In genomic region chr2:64525323-64525625, GRCh38 we compare ENCODE assay signal across 8 cellular contexts. TPM values are rescaled to one million over a fixed set of nuclear protein-coding genes. Genes with fewer than 3 reads are reported as not detected.
DNase-seq lines count a peak whose midpoint lies in the region; ATAC-seq and TF ChIP-seq lines count a peak whose summit lies in the region.

No MANE protein-coding gene starts in this region.

- no peaks in the 10 kb centered on the region for H3K9me3 Mint-ChIP-seq in activated CD8-positive, alpha-beta memory T cell treated with anti-CD3 and anti-CD28 coated beads, Interleukin-2, amount 10 ng/mL, durations not matched to agents 7 days and 5 days (ENCODE audit: low read depth)
- no peaks in the 10 kb centered on the region for H3K9me3 Mint-ChIP-seq in activated naive CD4-positive, alpha-beta T cell treated with anti-CD3 and anti-CD28 coated beads, Interleukin-2, amount 50 U/mL, for 72 hours
- no peaks in the 10 kb centered on the region for H3K9me3 Mint-ChIP-seq in immature natural killer cell

- H2AFZ ChIP-seq in MM.1S (ENCODE audit: low read length): peak overlapping the region; percentile 57; the same call in 1 of the 2 replicates

- H3K27ac ChIP-seq in MM.1S (ENCODE audit: low read length): peak overlapping the region; percentile 86

- CTCF ChIA-PET in activated CD8-positive, alpha-beta memory T cell treated with anti-CD3 and anti-CD28 coated beads, Interleukin-2, amount 10 ng/mL, durations not matched to agents 7 days and 5 days (lab: Charles Lee): interaction anchor here (0.5 to 3.9 kb wide), 11 partner anchors 15 to 199 kb away, joined by 3 to 85 read pairs (median 4); partner anchors contain the start of gene SERTAD2

- H3K9me2 ChIP-seq in MM.1S (replicated peaks; ENCODE audit: insufficient read depth, low read length): no peaks in the 10 kb centered on the region

- H3K9ac ChIP-seq in MM.1S (ENCODE audit: low read length): peak overlapping the region; percentile 90

- no peak for TF ChIP-seq CTCF in MM.1S (IDR thresholded peaks at IDR 0.05; ENCODE audit: low read length)

- peaks cover 6% of the 10 kb centered on the region; the same call in 1 of the 2 replicates for H3K4me1 ChIP-seq in MM.1S (ENCODE audit: low read length)

- peaks cover 3% of the 10 kb centered on the region for H3K27me3 Mint-ChIP-seq in activated CD8-positive, alpha-beta memory T cell treated with anti-CD3 and anti-CD28 coated beads, Interleukin-2, amount 10 ng/mL, durations not matched to agents 7 days and 5 days
- peaks cover 6 to 20% (median 12%) of the 10 kb centered on the region in 3 donors for H3K27me3 Mint-ChIP-seq in immature natural killer cell (ENCODE audit: low read depth in 3 of 3)

- no peaks in the 10 kb centered on the region for H3K9me3 ChIP-seq in MM.1S (replicated peaks; ENCODE audit: insufficient read depth, low read length)

- H4K20me1 ChIP-seq in MM.1S (ENCODE audit: insufficient read depth, low read length): peaks cover 11% of the 10 kb centered on the region; the same call in 1 of the 2 replicates

- peak overlapping the region; percentile 76 for H3K4me2 ChIP-seq in MM.1S (ENCODE audit: low read depth, low read length)

- peak; percentile 56 for DNase-seq in activated CD8-positive, alpha-beta memory T cell treated with anti-CD3 and anti-CD28 coated beads, Interleukin-2, amount 10 ng/mL, durations not matched to agents 7 days and 5 days
- no peak for DNase-seq in activated CD8-positive, alpha-beta memory T cell treated with anti-CD3 and anti-CD28 coated beads for 24 hours
- DNase-seq in MM.1S (peak; percentile 24), immature natural killer cell (peak; percentile 29 to 42 (median 29)), KG1 (lab: John Stamatoyannopoulos, UW) (no peak), HK-2 (ENCODE audit: unreplicated experiment) (no peak)
- peak in 1 of 2 donors; percentile 22 for DNase-seq in activated naive CD4-positive, alpha-beta T cell treated with anti-CD3 and anti-CD28 coated beads, Interleukin-2, amount 50 U/mL, for 72 hours (ENCODE audit: low spot score in 2 of 2)
- peak; percentile 11 to 46 for DNase-seq in stimulated activated CD4-positive, alpha-beta T cell treated with anti-CD3 and anti-CD28 coated beads, Interleukin-2, amount 100 ng/mL, for 48 hours

- peaks cover 61% of the 10 kb centered on the region for H3K79me2 ChIP-seq in MM.1S (ENCODE audit: low read length)

- peaks cover 17% of the 10 kb centered on the region for H3K36me3 Mint-ChIP-seq in activated CD8-positive, alpha-beta memory T cell treated with anti-CD3 and anti-CD28 coated beads, Interleukin-2, amount 10 ng/mL, durations not matched to agents 7 days and 5 days
- peaks cover 8 to 15% of the 10 kb centered on the region in 2 donors for H3K36me3 Mint-ChIP-seq in activated naive CD4-positive, alpha-beta T cell treated with anti-CD3 and anti-CD28 coated beads, Interleukin-2, amount 50 U/mL, for 72 hours
- no peaks in the 10 kb centered on the region for H3K36me3 Mint-ChIP-seq in immature natural killer cell

- peaks cover 20% of the 10 kb centered on the region for H3F3A ChIP-seq in MM.1S (ENCODE audit: insufficient read depth, low read length)

- H3K4me1 Mint-ChIP-seq in activated CD8-positive, alpha-beta memory T cell treated with anti-CD3 and anti-CD28 coated beads, Interleukin-2, amount 10 ng/mL, durations not matched to agents 7 days and 5 days: peaks cover 43% of the 10 kb centered on the region
- H3K4me1 Mint-ChIP-seq in immature natural killer cell: peaks cover 48 to 60% of the 10 kb centered on the region in 2 donors

- peak overlapping the region; percentile 99 for H3K27ac Mint-ChIP-seq in activated CD8-positive, alpha-beta memory T cell treated with anti-CD3 and anti-CD28 coated beads, Interleukin-2, amount 10 ng/mL, durations not matched to agents 7 days and 5 days
- peak overlapping the region; percentile 96 to 100 for H3K27ac Mint-ChIP-seq in activated naive CD4-positive, alpha-beta T cell treated with anti-CD3 and anti-CD28 coated beads, Interleukin-2, amount 50 U/mL, for 72 hours
- H3K27ac Mint-ChIP-seq in immature natural killer cell: peak overlapping the region; percentile 96 to 100 (median 98)

- no peak for ATAC-seq in activated CD8-positive, alpha-beta memory T cell treated with anti-CD3 and anti-CD28 coated beads, Interleukin-2, amount 10 ng/mL, durations not matched to agents 7 days and 5 days
- peak; percentile 7 to 17 for ATAC-seq in activated naive CD4-positive, alpha-beta T cell treated with anti-CD3 and anti-CD28 coated beads, Interleukin-2, amount 50 U/mL, for 72 hours

- no peaks in the 10 kb centered on the region for H3K27me3 ChIP-seq in MM.1S (replicated peaks; ENCODE audit: insufficient read depth, low read length)

- H3K4me3 Mint-ChIP-seq in activated CD8-positive, alpha-beta memory T cell treated with anti-CD3 and anti-CD28 coated beads, Interleukin-2, amount 10 ng/mL, durations not matched to agents 7 days and 5 days: peak overlapping the region; percentile 91
- H3K4me3 Mint-ChIP-seq in immature natural killer cell: peak overlapping the region; percentile 93 to 99 (median 99)

- H3K36me3 ChIP-seq in MM.1S (replicated peaks; ENCODE audit: insufficient read depth, low read length): no peaks in the 10 kb centered on the region

- peak overlapping the region; percentile 96 for H3K4me3 ChIP-seq in MM.1S (ENCODE audit: low read length)

RNA-seq across cellular contexts. Expression of gene AFTPH, which starts 1.1 kb away (rescaled TPM):
- 10 to 100 TPM; 32.9 to 43.5 TPM for total RNA-seq in activated CD8-positive, alpha-beta memory T cell treated with anti-CD3 and anti-CD28 coated beads, Interleukin-2, amount 10 ng/mL, durations not matched to agents 7 days and 5 days
- total RNA-seq in activated naive CD4-positive, alpha-beta T cell treated with anti-CD3 and anti-CD28 coated beads, Interleukin-2, amount 50 U/mL, for 72 hours: 10 to 100 TPM; 34.1 to 48.5 TPM
- polyA plus RNA-seq in immature natural killer cell: 10 to 100 TPM; 19.3 to 28.3 (median 22.3) TPM

Comparison
In these comparisons a context has a peak if more than half of its experiments do, and no peak if none do; other contexts are left out.
1. DNase-seq: peak in activated CD8-positive, alpha-beta memory T cell treated with anti-CD3 and anti-CD28 coated beads, Interleukin-2, amount 10 ng/mL, durations not matched to agents 7 days and 5 days (single experiment), MM.1S (single experiment), immature natural killer cell (3 of 3) and stimulated activated CD4-positive, alpha-beta T cell treated with anti-CD3 and anti-CD28 coated beads, Interleukin-2, amount 100 ng/mL, for 48 hours (2 of 2); none in activated CD8-positive, alpha-beta memory T cell treated with anti-CD3 and anti-CD28 coated beads for 24 hours (single experiment), KG1 (single experiment) and HK-2 (single experiment).
2. Peak in every context shown above with its lines, with median percentiles within 50 percentile points of each other: H3K27ac Mint-ChIP-seq.